ENCODE assay signal across 17 cellular contexts in genomic region chr20:63141531-63141930, GRCh38.
A peak's percentile ranks its signal among the peaks of the same experiment; 100 is the strongest.
DNase-seq lines count a peak whose midpoint lies in the region; ATAC-seq and TF ChIP-seq lines count a peak whose summit lies in the region.
"Had no signal": no experiment of that assay in that cellular context is flagged by ENCODE, and none has a peak within 500 bp of the region (broad histone marks: within the 10 kb centered on the region; RNA-seq: fewer than 3 reads in every experiment).

No MANE protein-coding gene starts in this region.

- H3K4me2 ChIP-seq in neuronal stem cell (ENCODE audit: insufficient read depth, low read length, poor library complexity, severe bottlenecking): no peak overlapping the region
- H3K4me2 ChIP-seq: A549 had no signal

- 85 to 88% methylated on average over 12 of the region's 12 CpGs for WGBS in heart right ventricle, 2 donors
- WGBS in neuronal stem cell (ENCODE audit: extremely low coverage in 2 of 2, insufficient read length in 2 of 2, insufficient replicate concordance in 1 of 2), 2 donors: no CpG with 5 or more reads among the region's 12 CpGs

- ATAC-seq in Right ventricle myocardium inferior: no peak
- no peak for ATAC-seq in heart right ventricle
- peak; percentile 37 for ATAC-seq in stimulated activated memory B cell treated with anti-CD40 and anti-IgM and Interleukin-4, amounts not matched to agents 10 μg/mL and 1 μg/mL and 100 μg/mL, for 72 hours
- ATAC-seq in esophagus mucosa: no peak
- ATAC-seq in HG02642 (IDR thresholded peaks at IDR 0.05; ENCODE audit: poor library complexity, unreplicated experiment): no peak
- ATAC-seq: A549 had no signal

- H3K27ac ChIP-seq in heart right ventricle: no peak overlapping the region
- no peak overlapping the region for H3K27ac ChIP-seq in neuronal stem cell (replicated peaks; ENCODE audit: low read length)
- H3K27ac ChIP-seq: 22Rv1, A549, C4-2B, GM23248 had no signal

- H3K36me3 ChIP-seq in heart right ventricle (no peaks in the 10 kb centered on the region), neuronal stem cell (replicated peaks in 1 of 2; ENCODE audit: control insufficient read depth in 2 of 2, insufficient read depth in 2 of 2, low read length in 2 of 2) (no peaks in the 10 kb centered on the region)

- peaks cover 5% of the 10 kb centered on the region for H3K9me3 Mint-ChIP-seq in chondrocyte (ENCODE audit: low read depth)
- H3K9me3 Mint-ChIP-seq in stimulated activated memory B cell treated with anti-CD40 and anti-IgM and Interleukin-4, amounts not matched to agents 10 μg/mL and 1 μg/mL and 100 μg/mL, for 72 hours: peaks cover 3% of the 10 kb centered on the region
- H3K9me3 Mint-ChIP-seq: CD4-positive, alpha-beta T cell had no signal

- peak overlapping the region; percentile 31 for H2AK5ac ChIP-seq in neuronal stem cell (ENCODE audit: low read depth, low read length)

- DNase-seq in Right ventricle myocardium inferior (ENCODE audit: missing footprints) (peak; percentile 41), heart right ventricle (no peak), chondrocyte (ENCODE audit: low spot score) (peak; percentile 42), neuronal stem cell (ENCODE audit: low spot score) (no peak)
- DNase-seq: AML-193; CD4-positive, alpha-beta T cell; DMS153; DMS79; GDM1; GM23248; H7 had no signal

- no peak overlapping the region for H2AFZ ChIP-seq in neuronal stem cell (ENCODE audit: low read length)
- H2AFZ ChIP-seq: GM23248 had no signal

- no peak overlapping the region for H3K14ac ChIP-seq in neuronal stem cell (ENCODE audit: low read length)

- no peak overlapping the region for H4K8ac ChIP-seq in neuronal stem cell (ENCODE audit: low read depth, low read length)

- no peak overlapping the region for H3K18ac ChIP-seq in neuronal stem cell (ENCODE audit: low read length)

- H3K4me1 Mint-ChIP-seq in chondrocyte (ENCODE audit: low read depth): no peaks in the 10 kb centered on the region
- H3K4me1 Mint-ChIP-seq in stimulated activated memory B cell treated with anti-CD40 and anti-IgM and Interleukin-4, amounts not matched to agents 10 μg/mL and 1 μg/mL and 100 μg/mL, for 72 hours: no peaks in the 10 kb centered on the region

- intact Hi-C loops in Right ventricle myocardium inferior (cut with DNase I) (no loop called here), heart right ventricle (cut with DNase I) (loop anchor here in 1 of 10 donors (10.0 kb wide), 1 partner anchor 497 kb away; the partner anchor contains the start of gene SLCO4A1)

- peaks cover 68% of the 10 kb centered on the region for H3K27me3 Mint-ChIP-seq in chondrocyte (ENCODE audit: low read depth)
- peaks cover 45% of the 10 kb centered on the region for H3K27me3 Mint-ChIP-seq in stimulated activated memory B cell treated with anti-CD40 and anti-IgM and Interleukin-4, amounts not matched to agents 10 μg/mL and 1 μg/mL and 100 μg/mL, for 72 hours

- no peak for TF ChIP-seq CTCF in heart right ventricle (IDR thresholded peaks at IDR 0.05)
- no peak for TF ChIP-seq CTCF in chondrocyte (IDR thresholded peaks at IDR 0.05)

- H3K4me1 ChIP-seq in heart right ventricle (no peaks in the 10 kb centered on the region), neuronal stem cell (ENCODE audit: control insufficient read depth in 2 of 2, insufficient read depth in 1 of 2, low read depth in 1 of 2, low read length in 2 of 2) (peaks cover 0 to 3% of the 10 kb centered on the region in 2 donors)

- H2BK12ac ChIP-seq in neuronal stem cell (ENCODE audit: low read length): no peak overlapping the region

- H3K4ac ChIP-seq in neuronal stem cell (ENCODE audit: low read length): no peak overlapping the region

- no peak overlapping the region for H4K91ac ChIP-seq in neuronal stem cell (ENCODE audit: low read depth, low read length, poor library complexity)

- no peak overlapping the region for H2BK120ac ChIP-seq in neuronal stem cell (ENCODE audit: low read depth, low read length)

- no peak overlapping the region for H2BK15ac ChIP-seq in neuronal stem cell (ENCODE audit: low read length)

- H3K23ac ChIP-seq in neuronal stem cell (ENCODE audit: low read depth, low read length, poor library complexity): peak overlapping the region; percentile 60

- no peak overlapping the region for H3K9ac ChIP-seq in neuronal stem cell (ENCODE audit: low read depth, low read length, poor library complexity)
- H3K9ac ChIP-seq: GM23248 had no signal

- H3K36me3 Mint-ChIP-seq in chondrocyte (ENCODE audit: low read depth): peaks cover 4% of the 10 kb centered on the region
- no peaks in the 10 kb centered on the region for H3K36me3 Mint-ChIP-seq in stimulated activated memory B cell treated with anti-CD40 and anti-IgM and Interleukin-4, amounts not matched to agents 10 μg/mL and 1 μg/mL and 100 μg/mL, for 72 hours

- no peaks in the 10 kb centered on the region for H3K79me1 ChIP-seq in neuronal stem cell (ENCODE audit: low read depth, low read length)

- H3K9me3 ChIP-seq in heart right ventricle: no peaks in the 10 kb centered on the region
- H3K9me3 ChIP-seq in neuronal stem cell (replicated peaks in 1 of 2; ENCODE audit: control insufficient read depth in 2 of 2, insufficient read depth in 1 of 2, low read depth in 1 of 2, low read length in 2 of 2): peaks cover 0 to 2% of the 10 kb centered on the region in 2 donors

- H3K4me3 Mint-ChIP-seq in chondrocyte (ENCODE audit: unreplicated experiment): no peak overlapping the region
- H3K4me3 Mint-ChIP-seq in stimulated activated memory B cell treated with anti-CD40 and anti-IgM and Interleukin-4, amounts not matched to agents 10 μg/mL and 1 μg/mL and 100 μg/mL, for 72 hours: no peak overlapping the region
- H3K4me3 Mint-ChIP-seq: CD4-positive, alpha-beta T cell had no signal

- no peak overlapping the region for H2BK5ac ChIP-seq in neuronal stem cell (ENCODE audit: low read length)

- peaks cover 0 to 49% (median 19%) of the 10 kb centered on the region in 7 donors for H3K27me3 ChIP-seq in heart right ventricle
- H3K27me3 ChIP-seq in neuronal stem cell (ENCODE audit: control insufficient read depth in 3 of 3, insufficient read depth in 3 of 3, low read depth in 1 of 3, low read length in 3 of 3): peaks cover 0 to 35% (median 0%) of the 10 kb centered on the region in 3 experiments

- no peak overlapping the region for H3K27ac Mint-ChIP-seq in chondrocyte (ENCODE audit: unreplicated experiment)
- no peak overlapping the region for H3K27ac Mint-ChIP-seq in stimulated activated memory B cell treated with anti-CD40 and anti-IgM and Interleukin-4, amounts not matched to agents 10 μg/mL and 1 μg/mL and 100 μg/mL, for 72 hours
- H3K27ac Mint-ChIP-seq: CD4-positive, alpha-beta T cell had no signal

- H3K4me3 ChIP-seq in heart right ventricle: no peak overlapping the region
- no peak overlapping the region for H3K4me3 ChIP-seq in neuronal stem cell (ENCODE audit: low read length in 2 of 2)
- H3K4me3 ChIP-seq: A549, GM23248 had no signal

Comparison
In these comparisons a context has a peak if more than half of its experiments do, and no peak if none do; other contexts are left out.
1. DNase-seq: peak in Right ventricle myocardium inferior (single experiment) and chondrocyte (single experiment); none in heart right ventricle (0 of 2) and neuronal stem cell (single experiment).